Comparison of ENCODE assay signal across 15 cellular contexts in genomic region chr10:28385748-28386507, GRCh38.
"Had no signal": no experiment of that assay in that cellular context is flagged by ENCODE, and none has a peak within 500 bp of the region (broad histone marks: within the 10 kb centered on the region; RNA-seq: fewer than 3 reads in every experiment).

No MANE protein-coding gene starts in this region.

- H3K9me3 Mint-ChIP-seq: activated naive CD8-positive, alpha-beta T cell treated with anti-CD3 and anti-CD28 coated beads, Interleukin-2, amount 10 ng/mL, durations not matched to agents 7 days and 5 days; central memory CD8-positive, alpha-beta T cell; stimulated activated naive CD8-positive, alpha-beta T cell treated with anti-CD3 and anti-CD28 coated beads, Interleukin-15, amount 100 ng/mL, for 72 hours had no signal

- H3K4me3 Mint-ChIP-seq: activated naive CD8-positive, alpha-beta T cell treated with anti-CD3 and anti-CD28 coated beads, Interleukin-2, amount 10 ng/mL, durations not matched to agents 7 days and 5 days; brain; central memory CD8-positive, alpha-beta T cell; nephron; stimulated activated naive CD8-positive, alpha-beta T cell treated with anti-CD3 and anti-CD28 coated beads, Interleukin-15, amount 100 ng/mL, for 72 hours had no signal

- ATAC-seq: sciatic nerve; stimulated activated naive CD8-positive, alpha-beta T cell treated with anti-CD3 and anti-CD28 coated beads, Interleukin-15, amount 100 ng/mL, for 72 hours had no signal

- H3K4me3 ChIP-seq: coronary artery, spleen, thoracic aorta had no signal

- H3K36me3 Mint-ChIP-seq: activated naive CD8-positive, alpha-beta T cell treated with anti-CD3 and anti-CD28 coated beads, Interleukin-2, amount 10 ng/mL, durations not matched to agents 7 days and 5 days; brain had no signal

- H3K27me3 Mint-ChIP-seq: brain; stimulated activated naive CD8-positive, alpha-beta T cell treated with anti-CD3 and anti-CD28 coated beads, Interleukin-15, amount 100 ng/mL, for 72 hours had no signal

- H3K36me3 ChIP-seq: spleen, thoracic aorta had no signal

- H3K27ac Mint-ChIP-seq: activated naive CD8-positive, alpha-beta T cell treated with anti-CD3 and anti-CD28 coated beads, Interleukin-2, amount 10 ng/mL, durations not matched to agents 7 days and 5 days; brain; nephron had no signal

- H3K9me3 ChIP-seq: spleen, thoracic aorta had no signal

- H3K4me1 Mint-ChIP-seq: nephron had no signal

- H3K27ac ChIP-seq: coronary artery, spleen, thoracic aorta had no signal

- DNase-seq: activated CD4-positive, alpha-beta T cell treated with anti-CD3 and anti-CD28 coated beads, Interleukin-2, amount 50 U/mL, for 1 hour; activated CD4-positive, CD25-positive, alpha-beta regulatory T cell; activated naive CD8-positive, alpha-beta T cell treated with anti-CD3 and anti-CD28 coated beads, Interleukin-2, amount 10 ng/mL, durations not matched to agents 7 days and 5 days; activated T-cell treated with anti-CD3 and anti-CD28 coated beads for 4 hours; effector CD8-positive, alpha-beta T cell; kidney glomerular epithelial cell; spleen; stimulated activated naive CD8-positive, alpha-beta T cell treated with anti-CD3 and anti-CD28 coated beads, Interleukin-15, amount 100 ng/mL, for 72 hours; SW 1271 had no signal
